ENCODE assay signal across 17 cellular contexts in the genomic region with DNA sequence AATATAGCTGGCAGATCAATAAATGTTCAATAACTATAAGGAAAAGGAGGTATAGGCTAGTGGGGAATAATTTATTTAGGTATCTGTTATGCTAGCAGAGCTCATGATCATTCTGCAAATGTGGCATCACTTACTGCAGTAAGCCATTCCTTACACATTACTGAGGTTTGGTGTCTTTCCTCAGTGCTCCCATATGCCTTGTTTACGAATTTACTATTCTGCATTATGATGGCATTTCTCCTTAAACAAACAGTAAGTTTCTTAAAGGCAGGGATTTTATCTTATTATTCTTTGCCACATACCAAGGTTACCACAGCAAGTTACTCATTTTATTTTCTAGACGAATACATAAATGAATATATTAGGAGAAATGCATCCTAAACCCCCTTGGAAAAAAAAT.
DNase-seq lines count a peak whose midpoint lies in the region; ATAC-seq, FAIRE-seq and TF ChIP-seq lines count a peak whose summit lies in the region.
"Had no signal": no experiment of that assay in that cellular context is flagged by ENCODE, and none has a peak within 500 bp of the region (broad histone marks: within the 10 kb centered on the region; RNA-seq: fewer than 3 reads in every experiment).

No MANE protein-coding gene starts in this region.

- H4K20me1 ChIP-seq in osteoblast (ENCODE audit: insufficient read depth, low read length), result no peaks in the 10 kb centered on the region

- no peaks in the 10 kb centered on the region for H3K27me3 ChIP-seq in osteoblast (ENCODE audit: insufficient read depth, low read length)
- no peaks in the 10 kb centered on the region for H3K27me3 ChIP-seq in left ventricle myocardium inferior (ENCODE audit: low read depth)
- H3K27me3 ChIP-seq: SJCRH30 had no signal

- peaks cover 36% of the 10 kb centered on the region for H3K4me1 ChIP-seq in osteoblast (ENCODE audit: insufficient read depth, low read length)
- H3K4me1 ChIP-seq in left ventricle myocardium inferior, result no peaks in the 10 kb centered on the region
- H3K4me1 ChIP-seq: SJCRH30 had no signal

- H3K9me3 ChIP-seq in osteoblast (ENCODE audit: low read depth, low read length), result no peaks in the 10 kb centered on the region
- H3K9me3 ChIP-seq in left ventricle myocardium inferior (replicated peaks), result peaks cover 6% of the 10 kb centered on the region
- H3K9me3 ChIP-seq: SJCRH30 had no signal

- FAIRE-seq in D721Med (lab: Jason Lieb, UNC), result peak; percentile 99
- FAIRE-seq: HepG2 had no signal

- peak overlapping the region; percentile 53 for H3K4me2 ChIP-seq in osteoblast (ENCODE audit: insufficient read depth, low read length)

- no peaks in the 10 kb centered on the region for H3K36me3 ChIP-seq in osteoblast (ENCODE audit: insufficient read depth, low read length)
- H3K36me3 ChIP-seq in left ventricle myocardium inferior, result no peaks in the 10 kb centered on the region
- H3K36me3 ChIP-seq: SJCRH30 had no signal

- H3K27ac ChIP-seq in osteoblast (ENCODE audit: low read depth, low read length) (peak overlapping the region; percentile 72), left ventricle myocardium inferior (replicated peaks) (no peak overlapping the region)
- H3K27ac ChIP-seq: SJCRH30 had no signal

- TF ChIP-seq CTCF in D721Med (IDR thresholded peaks at IDR 0.05; ENCODE audit: insufficient read depth, missing control alignments) (no peak), choroid plexus epithelial cell (conservative IDR thresholded peaks at IDR 0.05; ENCODE audit: low read depth, low read length) (no peak), osteoblast (IDR thresholded peaks at IDR 0.05; ENCODE audit: extremely low read depth, low read depth, low read length) (no peak), left ventricle myocardium inferior (IDR thresholded peaks at IDR 0.05; ENCODE audit: borderline replicate concordance) (no peak)

- H3K79me2 ChIP-seq in osteoblast (ENCODE audit: insufficient read depth, low read length), result no peaks in the 10 kb centered on the region

- in situ Hi-C loops in KBM-7 (cut with MboI; ENCODE audit: low pct_unique_long_range_greater_than_20kb, low sequenced_read_pairs), result no loop called here

- H3K4me3 ChIP-seq in choroid plexus epithelial cell (ENCODE audit: low read depth, low read length), result no peak overlapping the region
- H3K4me3 ChIP-seq in osteoblast (ENCODE audit: insufficient read depth, low read length), result no peak overlapping the region
- H3K4me3 ChIP-seq in left ventricle myocardium inferior, result no peak overlapping the region
- H3K4me3 ChIP-seq: SJCRH30 had no signal

- ATAC-seq in HG03442 (IDR thresholded peaks at IDR 0.05; ENCODE audit: unreplicated experiment), result no peak
- ATAC-seq: CD8-positive, alpha-beta T cell; HepG2 had no signal

- intact Hi-C loops in left ventricle myocardium inferior (cut with micrococcal nuclease), result no loop called here

- no peak overlapping the region for H2AFZ ChIP-seq in osteoblast (ENCODE audit: low read length)

- no peak for DNase-seq in D721Med (ENCODE audit: insufficient read length, low spot score)
- DNase-seq in M059J (ENCODE audit: low read depth), result peak; percentile 21
- peak; percentile 30 for DNase-seq in choroid plexus epithelial cell (ENCODE audit: low read depth)
- DNase-seq in osteoblast (ENCODE audit: insufficient read length, low spot score, missing footprints), result no peak
- DNase-seq in KBM-7, result no peak
- no peak for DNase-seq in left ventricle myocardium inferior
- DNase-seq in hepatic stellate cell (ENCODE audit: low spot score), result no peak
- DNase-seq: CD8-positive, alpha-beta T cell; DND-41; Karpas-422; NCI-H1930; NCI-H2171 treated with DMSO at 0.1 percent for 48 hours; NCI-H82; RPMI8226; SJCRH30 had no signal

Comparison
In these comparisons a context has a peak if more than half of its experiments do, and no peak if none do; other contexts are left out.
1. DNase-seq: peak in M059J (single experiment) and choroid plexus epithelial cell (single experiment); none in D721Med (single experiment), osteoblast (single experiment), KBM-7 (single experiment), left ventricle myocardium inferior (single experiment) and hepatic stellate cell (single experiment).